11 cellular contexts compared by ENCODE assay signal in the genomic region with DNA sequence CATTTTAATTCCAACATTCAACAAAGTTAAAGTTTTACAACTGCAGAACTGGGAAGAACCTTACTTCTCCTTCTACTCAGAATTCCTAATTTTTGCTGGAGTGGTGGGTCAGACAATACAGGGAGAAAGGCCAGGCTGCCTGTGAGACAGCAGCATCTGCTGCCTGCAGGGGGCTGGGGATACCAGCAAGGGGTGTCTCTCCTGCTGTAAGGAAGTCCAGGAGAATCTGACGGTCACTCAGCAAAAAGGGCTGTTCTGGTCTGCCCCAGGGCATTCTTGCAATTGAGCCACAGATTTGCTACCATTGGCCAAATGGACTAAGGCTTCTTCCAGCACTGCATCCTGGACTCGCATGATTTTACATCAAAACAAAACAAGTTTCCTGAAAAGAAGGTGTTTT.
DNase-seq lines count a peak whose midpoint lies in the region; TF ChIP-seq lines count a peak whose summit lies in the region.
"Had no signal": no experiment of that assay in that cellular context is flagged by ENCODE, and none has a peak within 500 bp of the region (broad histone marks: within the 10 kb centered on the region; RNA-seq: fewer than 3 reads in every experiment).

No MANE protein-coding gene starts in this region.

- H3K36me3 ChIP-seq in adipocyte (ENCODE audit: control insufficient read depth, insufficient read depth, low read length, severe bottlenecking) (no peaks in the 10 kb centered on the region), iPS-20b (ENCODE audit: insufficient read depth, low read depth, low read length) (no peaks in the 10 kb centered on the region), skeletal muscle satellite cell (ENCODE audit: insufficient read depth, low read length) (no peaks in the 10 kb centered on the region), right atrium auricular region (no peaks in the 10 kb centered on the region), uterus (no peaks in the 10 kb centered on the region)
- H3K36me3 ChIP-seq: thyroid gland had no signal

- no peak for DNase-seq in HFF-Myc (ENCODE audit: extremely low read depth, low read depth)
- peak; percentile 48 for DNase-seq in adipocyte (ENCODE audit: low read depth)
- DNase-seq in dedifferentiated amniotic fluid mesenchymal stem cell (ENCODE audit: extremely low spot score): no peak
- DNase-seq in posterior vena cava (ENCODE audit: low spot score): no peak
- no peak for DNase-seq in right atrium auricular region (ENCODE audit: low spot score)
- no peak for DNase-seq in uterus
- DNase-seq: Kasumi-1, NCI-H2107, thyroid gland had no signal

- no peak for TF ChIP-seq POLR2A in uterus (IDR thresholded peaks at IDR 0.05)

- H3K9me3 ChIP-seq in adipocyte (ENCODE audit: control insufficient read depth, low read length) (no peaks in the 10 kb centered on the region), iPS-20b (ENCODE audit: insufficient read depth, low read depth, low read length) (peaks cover 12% of the 10 kb centered on the region), skeletal muscle satellite cell (replicated peaks; ENCODE audit: low read length) (no peaks in the 10 kb centered on the region), right atrium auricular region (peaks cover 0 to 9% of the 10 kb centered on the region in 2 donors), uterus (no peaks in the 10 kb centered on the region)
- H3K9me3 ChIP-seq: thyroid gland had no signal

- H3K27me3 ChIP-seq in adipocyte (replicated peaks; ENCODE audit: control insufficient read depth, insufficient read depth, low read length) (no peaks in the 10 kb centered on the region), iPS-20b (ENCODE audit: insufficient read depth, low read length) (no peaks in the 10 kb centered on the region), skeletal muscle satellite cell (ENCODE audit: control insufficient read depth, insufficient read depth, low read length) (no peaks in the 10 kb centered on the region), right atrium auricular region (no peaks in the 10 kb centered on the region), uterus (no peaks in the 10 kb centered on the region)
- H3K27me3 ChIP-seq: thyroid gland had no signal

- H3K9ac ChIP-seq in adipocyte (ENCODE audit: low read length) (peak overlapping the region; percentile 57), iPS-20b (ENCODE audit: low read depth, low read length) (peak overlapping the region; percentile 54), skeletal muscle satellite cell (ENCODE audit: low read depth, low read length) (peak overlapping the region; percentile 68)

- H3K4me3 ChIP-seq in HFF-Myc (replicated peaks; ENCODE audit: low read depth, low read length) (no peak overlapping the region), adipocyte (ENCODE audit: low read length) (peak overlapping the region; percentile 8), iPS-20b (ENCODE audit: low read length) (no peak overlapping the region), skeletal muscle satellite cell (ENCODE audit: low read length) (no peak overlapping the region), right atrium auricular region (no peak overlapping the region), uterus (no peak overlapping the region)
- H3K4me3 ChIP-seq: thyroid gland had no signal

- TF ChIP-seq CTCF in HFF-Myc (IDR thresholded peaks at IDR 0.05; ENCODE audit: low read depth, low read length, missing control alignments) (peak; percentile 32), right atrium auricular region (IDR thresholded peaks at IDR 0.05) (no peak), uterus (IDR thresholded peaks at IDR 0.05) (no peak)

- intact Hi-C loops in posterior vena cava (cut with DNase I): no loop called here
- intact Hi-C loops in uterus (cut with DNase I; ENCODE audit: low total_unique reads): no loop called here

- no peak overlapping the region for H3K27ac ChIP-seq in iPS-20b (ENCODE audit: low read length)
- no peak overlapping the region for H3K27ac ChIP-seq in right atrium auricular region
- H3K27ac ChIP-seq in uterus: no peak overlapping the region
- H3K27ac ChIP-seq: thyroid gland had no signal

- H3K4me2 ChIP-seq in skeletal muscle satellite cell (ENCODE audit: low read length): peak overlapping the region; percentile 11

- peaks cover 31% of the 10 kb centered on the region for H3K4me1 ChIP-seq in adipocyte (ENCODE audit: control insufficient read depth, insufficient read depth, low read length)
- H3K4me1 ChIP-seq in iPS-20b (ENCODE audit: insufficient read depth, low read length): peaks cover 10% of the 10 kb centered on the region; the same call in 1 of the 2 replicates
- H3K4me1 ChIP-seq in skeletal muscle satellite cell (ENCODE audit: control insufficient read depth, insufficient read depth, low read length): peaks cover 32% of the 10 kb centered on the region
- H3K4me1 ChIP-seq in right atrium auricular region: peaks cover 0 to 22% of the 10 kb centered on the region in 2 donors
- no peaks in the 10 kb centered on the region for H3K4me1 ChIP-seq in uterus
- H3K4me1 ChIP-seq: thyroid gland had no signal
